In genomic region chr4:168830777-168831512, GRCh38 we compare ENCODE assay signal across 8 cellular contexts.
DNase-seq lines count a peak whose midpoint lies in the region; FAIRE-seq and TF ChIP-seq lines count a peak whose summit lies in the region.

No MANE protein-coding gene starts in this region.

- H3K27ac Mint-ChIP-seq in CD4-positive, alpha-beta memory T cell, result peak overlapping the region in 1 of 7 donors; percentile 10
- peak overlapping the region; percentile 94 for H3K27ac Mint-ChIP-seq in chondrocyte (ENCODE audit: unreplicated experiment)
- H3K27ac Mint-ChIP-seq in neural crest cell (ENCODE audit: unreplicated experiment), result peak overlapping the region; percentile 92

- intact Hi-C loops in CD4-positive, alpha-beta memory T cell (cut with micrococcal nuclease), result loop anchor here (2.0 to 5.0 kb wide), 2 partner anchors 14 to 181 kb away; partner anchors contain the start of gene CBR4
- intact Hi-C loops in posterior cingulate gyrus (cut with DNase I), result no loop called here
- intact Hi-C loops in posterior vena cava (cut with DNase I), result loop anchor here in 1 of 2 donors (5.0 kb wide), 1 partner anchor 119 kb away; no protein-coding TSS in a partner anchor

- H3K4me3 ChIP-seq in CD4-positive, alpha-beta memory T cell (ENCODE audit: low read length in 2 of 2), result no peak overlapping the region

- H3K4me1 Mint-ChIP-seq in CD4-positive, alpha-beta memory T cell, result peaks cover 5 to 19% (median 11%) of the 10 kb centered on the region in 4 donors
- peaks cover 61% of the 10 kb centered on the region for H3K4me1 Mint-ChIP-seq in chondrocyte (ENCODE audit: low read depth)
- peaks cover 39% of the 10 kb centered on the region for H3K4me1 Mint-ChIP-seq in neural crest cell

- FAIRE-seq in frontal cortex (lab: Jason Lieb, UNC), result no peak

- H3K36me3 ChIP-seq in CD4-positive, alpha-beta memory T cell (ENCODE audit: insufficient read depth, low read length), result no peaks in the 10 kb centered on the region

- no peaks in the 10 kb centered on the region for H3K9me3 Mint-ChIP-seq in CD4-positive, alpha-beta memory T cell
- no peaks in the 10 kb centered on the region for H3K9me3 Mint-ChIP-seq in chondrocyte (ENCODE audit: low read depth)
- no peaks in the 10 kb centered on the region for H3K9me3 Mint-ChIP-seq in neural crest cell

- POLR2A ChIA-PET in CD4-positive, alpha-beta memory T cell (lab: Charles Lee; ENCODE audit: partially characterized antibody), result interaction anchor here (0.6 to 1.5 kb wide), 6 partner anchors 8 to 351 kb away, joined by 3 to 6 read pairs (median 3); partner anchors contain the start of gene CBR4

- H3K27me3 Mint-ChIP-seq in CD4-positive, alpha-beta memory T cell, result peaks cover 41 to 47% of the 10 kb centered on the region in 2 donors
- H3K27me3 Mint-ChIP-seq in chondrocyte (ENCODE audit: low read depth) (no peaks in the 10 kb centered on the region), neural crest cell (ENCODE audit: low read depth) (no peaks in the 10 kb centered on the region)

- peak overlapping the region; percentile 77 to 92 (median 86) for H3K4me3 Mint-ChIP-seq in CD4-positive, alpha-beta memory T cell
- peak overlapping the region; percentile 89 for H3K4me3 Mint-ChIP-seq in chondrocyte (ENCODE audit: unreplicated experiment)
- peak overlapping the region; percentile 84 for H3K4me3 Mint-ChIP-seq in neural crest cell

- no peak for TF ChIP-seq CTCF in chondrocyte (IDR thresholded peaks at IDR 0.05)
- TF ChIP-seq CTCF in neural crest cell (conservative IDR thresholded peaks at IDR 0.05), result no peak

- no peaks in the 10 kb centered on the region for H3K36me3 Mint-ChIP-seq in CD4-positive, alpha-beta memory T cell
- H3K36me3 Mint-ChIP-seq in chondrocyte (ENCODE audit: low read depth), result peaks cover 23% of the 10 kb centered on the region
- H3K36me3 Mint-ChIP-seq in neural crest cell (ENCODE audit: low read depth), result no peaks in the 10 kb centered on the region

- CTCF ChIA-PET in CD4-positive, alpha-beta memory T cell (lab: Charles Lee; ENCODE audit: partially characterized antibody), result interaction anchor here (1.8 kb wide), 1 partner anchor 10 kb away, joined by 9 read pairs; no protein-coding TSS in a partner anchor

- H3K4me1 ChIP-seq in CD4-positive, alpha-beta memory T cell (ENCODE audit: insufficient read depth, low read length), result peaks cover 13% of the 10 kb centered on the region

- DNase-seq in CD4-positive, alpha-beta memory T cell, result no peak
- DNase-seq in M059J (ENCODE audit: low read depth) (peak; percentile 45), chondrocyte (ENCODE audit: low spot score) (no peak), neural crest cell (ENCODE audit: low read depth, low spot score) (no peak), frontal cortex (ENCODE audit: low spot score in 2 of 2) (no peak), posterior cingulate gyrus (no peak), posterior vena cava (ENCODE audit: low spot score) (no peak), NCI-H345 (lab: John Stamatoyannopoulos, UW) (no peak)

- H3K9me3 ChIP-seq in CD4-positive, alpha-beta memory T cell (ENCODE audit: control insufficient read depth in 1 of 2, low read length in 2 of 2), result no peaks in the 10 kb centered on the region

- H3K27me3 ChIP-seq in CD4-positive, alpha-beta memory T cell (ENCODE audit: insufficient read depth, low read length), result peaks cover 23% of the 10 kb centered on the region

- H3K27ac ChIP-seq in CD4-positive, alpha-beta memory T cell (ENCODE audit: low read depth, low read length), result no peak overlapping the region
